Comparison of ENCODE assay signal across 8 cellular contexts in genomic region chr12:120720234-120720968, GRCh38. TPM values are rescaled to one million over a fixed set of nuclear protein-coding genes. Genes with fewer than 3 reads are reported as not detected.
DNase-seq lines count a peak whose midpoint lies in the region; ATAC-seq and TF ChIP-seq lines count a peak whose summit lies in the region.

No MANE protein-coding gene starts in this region.

- H3K27ac ChIP-seq in vagina, result peak overlapping the region; percentile 72

- H3K9me3 ChIP-seq in vagina, result no peaks in the 10 kb centered on the region

- TF ChIP-seq POLR2A in vagina (IDR thresholded peaks at IDR 0.05), result no peak

- ATAC-seq in Right ventricle myocardium inferior (peak; percentile 66), GM18511 (IDR thresholded peaks at IDR 0.05; ENCODE audit: unreplicated experiment) (no peak)

- H3K4me3 ChIP-seq in cardiac fibroblast (replicated peaks in 1 of 2; ENCODE audit: low read depth in 2 of 2, low read length in 2 of 2), result no peak overlapping the region
- no peak overlapping the region for H3K4me3 ChIP-seq in vagina

- H3K36me3 ChIP-seq in vagina, result peaks cover 0 to 63% of the 10 kb centered on the region in 2 donors

- H3K4me1 ChIP-seq in vagina, result peaks cover 18% of the 10 kb centered on the region

- no peaks in the 10 kb centered on the region for H3K27me3 ChIP-seq in vagina

- no peak for TF ChIP-seq CTCF in cardiac fibroblast (IDR thresholded peaks at IDR 0.05; ENCODE audit: low read depth, low read length)
- no peak for TF ChIP-seq CTCF in vagina (IDR thresholded peaks at IDR 0.05)

- no peak for DNase-seq in Right ventricle myocardium inferior (ENCODE audit: missing footprints)
- DNase-seq in cardiac septum (ENCODE audit: low spot score), result no peak
- DNase-seq in cardiac fibroblast (ENCODE audit: low read depth in 2 of 2), result peak; percentile 80 to 85
- peak; percentile 51 for DNase-seq in kidney tubule cell (ENCODE audit: low spot score)
- DNase-seq in vagina (ENCODE audit: extremely low spot score in 2 of 2), result no peak
- DNase-seq in islet precursor cell, result no peak
- no peak for DNase-seq in HuH-7 (ENCODE audit: low spot score)

- intact Hi-C loops in Right ventricle myocardium inferior (cut with DNase I), result no loop called here
- intact Hi-C loops in cardiac septum (cut with DNase I), result no loop called here
- intact Hi-C loops in vagina (cut with DNase I), result no loop called here

RNA-seq across cellular contexts. Expression of gene ACADS, which starts 5.2 kb away (rescaled TPM):
- total RNA-seq in Right ventricle myocardium inferior (108 TPM), cardiac septum (58.4 TPM), vagina (21.4 TPM)

RNA-seq across cellular contexts. Expression of gene UNC119B, which starts 10.1 kb away (rescaled TPM):
- total RNA-seq in Right ventricle myocardium inferior (14.0 TPM), cardiac septum (10.9 TPM), vagina (16.0 TPM)

RNA-seq across cellular contexts. Expression of gene MLEC, which starts 33.5 kb away (rescaled TPM):
- total RNA-seq in Right ventricle myocardium inferior, result 128 TPM
- total RNA-seq in cardiac septum, result 103 TPM
- 33.1 TPM for total RNA-seq in vagina

Comparison
In these comparisons a context has a peak if more than half of its experiments do, and no peak if none do; other contexts are left out.
1. DNase-seq: peak in cardiac fibroblast (2 of 2) and kidney tubule cell (single experiment); none in Right ventricle myocardium inferior (single experiment), cardiac septum (single experiment), vagina (0 of 2), islet precursor cell (single experiment) and HuH-7 (single experiment).